Comparison of ENCODE assay signal across 17 cellular contexts in the genomic region with DNA sequence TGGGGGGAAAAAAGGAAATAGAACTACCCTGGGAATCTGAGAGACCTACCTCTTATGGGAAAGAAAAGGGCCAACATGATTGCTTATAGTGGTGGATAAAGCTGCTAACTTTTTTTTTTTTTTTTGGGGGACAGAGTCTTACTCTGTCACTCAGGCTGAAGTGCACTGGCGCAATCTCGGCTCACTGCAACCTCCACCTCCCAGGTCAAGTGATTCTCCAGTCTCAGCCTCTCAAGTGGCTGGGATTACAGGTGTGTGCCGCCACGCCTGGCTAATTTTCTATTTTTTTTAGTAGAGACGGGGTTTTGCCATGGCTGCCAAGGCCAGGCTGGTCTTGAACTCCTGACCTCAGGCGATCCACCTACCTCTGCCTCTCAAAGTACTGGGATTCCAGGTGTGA. TPM values are rescaled to one million over a fixed set of nuclear protein-coding genes. Genes with fewer than 3 reads are reported as not detected.
DNase-seq lines count a peak whose midpoint lies in the region; TF ChIP-seq lines count a peak whose summit lies in the region.
"Had no signal": no experiment of that assay in that cellular context is flagged by ENCODE, and none has a peak within 500 bp of the region (broad histone marks: within the 10 kb centered on the region; RNA-seq: fewer than 3 reads in every experiment).

No MANE protein-coding gene starts in this region.

- in situ Hi-C loops in KBM-7 (cut with MboI; ENCODE audit: low pct_unique_long_range_greater_than_20kb, low sequenced_read_pairs): loop anchor here (25.0 kb wide), 1 partner anchor 456 kb away; no protein-coding TSS in a partner anchor

- peak overlapping the region in 4 of 7 donors; percentile 84 to 93 (median 90) for H3K27ac Mint-ChIP-seq in CD14-positive monocyte
- H3K27ac Mint-ChIP-seq: B cell; CD4-positive, alpha-beta T cell; HFFc6 had no signal

- peak; percentile 46 for DNase-seq in DMS79 treated with DMSO at 0.1 percent for 48 hours (lab: John Stamatoyannopoulos, UW)
- no peak for DNase-seq in DMS79 (lab: John Stamatoyannopoulos, UW)
- peak; percentile 18 for DNase-seq in activated CD8-positive, alpha-beta memory T cell treated with anti-CD3 and anti-CD28 coated beads, Interleukin-2, amount 50 U/mL, for 48 hours
- DNase-seq in activated CD8-positive, alpha-beta memory T cell treated with anti-CD3 and anti-CD28 coated beads, Interleukin-2, amount 50 U/mL, for 4 hours: no peak
- no peak for DNase-seq in CD14-positive monocyte (ENCODE audit: low spot score)
- DNase-seq in DMS153 (lab: John Stamatoyannopoulos, UW): no peak
- DNase-seq in KBM-7: no peak
- DNase-seq: 8988T; C1 segment of cervical spinal cord; Caco-2; CD4-positive, alpha-beta T cell; GDM1; GOT3; H7; HFFc6 had no signal

- H3K27me3 Mint-ChIP-seq in CD14-positive monocyte (ENCODE audit: low read depth in 3 of 3): peaks cover 0 to 4% (median 0%) of the 10 kb centered on the region in 3 donors
- H3K27me3 Mint-ChIP-seq: B cell; CD4-positive, alpha-beta T cell had no signal

- H3K9me3 ChIP-seq in neutrophil: no peaks in the 10 kb centered on the region
- H3K9me3 ChIP-seq: Caco-2 had no signal

- peak overlapping the region; percentile 85 for H3K27ac ChIP-seq in neutrophil

- H3K36me3 Mint-ChIP-seq in CD14-positive monocyte: peaks cover 0 to 1% of the 10 kb centered on the region in 2 donors

- intact Hi-C loops in CD14-positive monocyte (cut with micrococcal nuclease): loop anchor here (10.0 kb wide), 2 partner anchors 163 to 333 kb away; partner anchors contain the start of gene C6orf89 (in 2 of the 2)

- TF ChIP-seq CTCF in CD14-positive monocyte (IDR thresholded peaks at IDR 0.05): no peak
- no peak for TF ChIP-seq CTCF in neutrophil (IDR thresholded peaks at IDR 0.05)

- H3K4me3 ChIP-seq in neutrophil (ENCODE audit: low read depth in 1 of 2, low read length in 1 of 2): peak overlapping the region in 1 of 2 experiments; percentile 31

- H3K27me3 ChIP-seq in neutrophil: no peaks in the 10 kb centered on the region

- H3K4me1 ChIP-seq in neutrophil (ENCODE audit: control insufficient read depth in 1 of 2, insufficient read depth in 1 of 2, low read depth in 1 of 2, low read length in 1 of 2): peaks cover 57 to 71% of the 10 kb centered on the region in 2 experiments

- peaks cover 0 to 2% (median 0%) of the 10 kb centered on the region in 7 donors for H3K9me3 Mint-ChIP-seq in CD14-positive monocyte
- H3K9me3 Mint-ChIP-seq: CD4-positive, alpha-beta T cell; HFFc6 had no signal

- no peaks in the 10 kb centered on the region for H3K36me3 ChIP-seq in neutrophil

- H3K4me1 Mint-ChIP-seq in CD14-positive monocyte: peaks cover 56% of the 10 kb centered on the region

- no peak overlapping the region for H3K4me3 Mint-ChIP-seq in CD14-positive monocyte
- H3K4me3 Mint-ChIP-seq: B cell; CD4-positive, alpha-beta T cell; HFFc6 had no signal

RNA-seq across cellular contexts. Expression of gene TBC1D22B, which starts 39.5 kb away (rescaled TPM):
- 1 to 10 TPM; 3.9 to 4.9 TPM for polyA plus RNA-seq in CD14-positive monocyte

RNA-seq across cellular contexts. Expression of gene TMEM217, which starts 39.9 kb away (rescaled TPM):
- under 1 TPM in 1 of 2 donors, not detected in 1; 0.29 TPM for polyA plus RNA-seq in CD14-positive monocyte

RNA-seq across cellular contexts. Expression of gene PIM1, which starts 48.1 kb away (rescaled TPM):
- polyA plus RNA-seq in CD14-positive monocyte: 10 to 100 TPM; 20.5 to 24.4 TPM

Comparison
In these comparisons a context has a peak if more than half of its experiments do, and no peak if none do; other contexts are left out.
1. DNase-seq: peak in DMS79 treated with DMSO at 0.1 percent for 48 hours (single experiment) and activated CD8-positive, alpha-beta memory T cell treated with anti-CD3 and anti-CD28 coated beads, Interleukin-2, amount 50 U/mL, for 48 hours (single experiment); none in DMS79 (single experiment), activated CD8-positive, alpha-beta memory T cell treated with anti-CD3 and anti-CD28 coated beads, Interleukin-2, amount 50 U/mL, for 4 hours (single experiment), CD14-positive monocyte (single experiment), DMS153 (single experiment) and KBM-7 (single experiment).